In the genomic region with DNA sequence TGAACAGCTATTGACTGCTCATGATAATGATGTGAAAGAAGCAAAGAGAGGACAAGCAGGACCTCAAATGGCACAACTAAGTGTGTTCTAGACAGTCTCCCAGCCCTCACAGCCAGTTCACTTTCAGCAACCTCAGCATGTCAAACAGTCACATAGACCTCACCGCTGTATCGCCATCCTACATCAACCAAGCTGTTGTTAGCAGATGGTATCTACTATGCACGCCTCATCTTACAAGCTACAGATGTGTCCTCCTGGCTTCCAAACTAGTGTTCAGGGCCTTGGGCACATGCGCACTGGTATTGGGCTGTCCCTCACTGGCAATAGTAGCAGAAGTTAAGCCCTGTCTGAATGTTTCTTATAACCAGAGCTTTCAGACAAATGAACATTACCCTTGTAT, we compare ENCODE assay signal across 27 cellular contexts. TPM values are rescaled to one million over a fixed set of nuclear protein-coding genes. Genes with fewer than 3 reads are reported as not detected.
DNase-seq lines count a peak whose midpoint lies in the region; ATAC-seq and TF ChIP-seq lines count a peak whose summit lies in the region.
"Had no signal": no experiment of that assay in that cellular context is flagged by ENCODE, and none has a peak within 500 bp of the region (broad histone marks: within the 10 kb centered on the region; RNA-seq: fewer than 3 reads in every experiment).

No MANE protein-coding gene starts in this region.

- no peak overlapping the region for H2BK120ac ChIP-seq in trophoblast cell (ENCODE audit: insufficient read depth, low read length, poor library complexity)

- no peaks in the 10 kb centered on the region for H3K79me2 ChIP-seq in trophoblast cell (ENCODE audit: control insufficient read depth, insufficient read depth, low read length, poor library complexity)

- 91 to 93% methylated on average over 4 of the region's 4 CpGs for WGBS in heart right ventricle, 2 donors
- no CpG with 5 or more reads among the region's 4 CpGs for WGBS in trophoblast cell (ENCODE audit: extremely low coverage, insufficient coverage, insufficient read length)

- no peaks in the 10 kb centered on the region for H3K27me3 ChIP-seq in heart right ventricle
- no peaks in the 10 kb centered on the region for H3K27me3 ChIP-seq in trophoblast cell (ENCODE audit: insufficient read depth, low read length)
- H3K27me3 ChIP-seq: BLaER1 treated with 17β-estradiol and CSF1 and Interleukin-3, amounts not matched to agents 10 nM and 100 nM; MG63; neural progenitor cell had no signal

- peak overlapping the region; percentile 26 to 87 (median 80) for H3K27ac ChIP-seq in heart right ventricle
- no peak overlapping the region for H3K27ac ChIP-seq in trophoblast cell (ENCODE audit: low read depth, low read length)
- H3K27ac ChIP-seq: BLaER1 treated with 17β-estradiol and CSF1 and Interleukin-3, amounts not matched to agents 10 nM and 100 nM; neural progenitor cell; prostate gland had no signal

- no peak for TF ChIP-seq CTCF in heart right ventricle (IDR thresholded peaks at IDR 0.05)

- no peak overlapping the region for H4K91ac ChIP-seq in trophoblast cell (ENCODE audit: low read depth, low read length)

- no peaks in the 10 kb centered on the region for H3K79me1 ChIP-seq in trophoblast cell (ENCODE audit: low read length)

- no peak overlapping the region for H3K23ac ChIP-seq in trophoblast cell (ENCODE audit: low read length)

- H3K4ac ChIP-seq in trophoblast cell (ENCODE audit: low read depth, low read length), result no peak overlapping the region

- H3K4me3 ChIP-seq in heart right ventricle (no peak overlapping the region), trophoblast cell (ENCODE audit: low read depth, low read length) (no peak overlapping the region)
- H3K4me3 ChIP-seq: BLaER1 treated with 17β-estradiol and CSF1 and Interleukin-3, amounts not matched to agents 10 nM and 100 nM; MG63; neural progenitor cell; prostate gland; skin epidermis had no signal

- no peak overlapping the region for H3K4me2 ChIP-seq in trophoblast cell (ENCODE audit: low read length)
- H3K4me2 ChIP-seq: BLaER1 treated with 17β-estradiol and CSF1 and Interleukin-3, amounts not matched to agents 10 nM and 100 nM; neural progenitor cell had no signal

- peak; percentile 10 for DNase-seq in AG20443 (ENCODE audit: low spot score)
- DNase-seq in NCI-H446 treated with DMSO at 0.1 percent for 48 hours (lab: John Stamatoyannopoulos, UW), result peak; percentile 64
- DNase-seq in heart right ventricle, result no peak
- peak; percentile 14 to 28 for DNase-seq in trophoblast cell
- DNase-seq in SHP77 treated with DMSO at 0.1 percent for 48 hours (lab: John Stamatoyannopoulos, UW), result no peak
- no peak for DNase-seq in NCI-H1930 (lab: John Stamatoyannopoulos, UW)
- DNase-seq in NCI-H2081 (lab: John Stamatoyannopoulos, UW), result no peak
- no peak for DNase-seq in occipital lobe (lab: John Stamatoyannopoulos, UW)
- DNase-seq: ACHN; activated CD4-positive, CD25-positive, alpha-beta regulatory T cell treated with anti-CD3 and anti-CD28 coated beads, Interleukin-2, amount 50 U/mL, for 72 hours; activated CD8-positive, alpha-beta T cell treated with anti-CD3 and anti-CD28 coated beads for 36 hours; activated effector memory CD4-positive, alpha-beta T cell treated with anti-CD3 and anti-CD28 coated beads, Interleukin-2, amount 50 U/mL, for 16 hours; activated naive CD8-positive, alpha-beta T cell treated with anti-CD3 and anti-CD28 coated beads, Interleukin-2, amount 10 ng/mL, durations not matched to agents 7 days and 5 days; Calu3; effector CD8-positive, alpha-beta T cell; KBM-7; mammary epithelial cell; MG63; NCI-H1417 treated with DMSO at 0.1 percent for 48 hours; NCI-H524 treated with DMSO at 0.1 percent for 48 hours; stimulated activated CD4-positive, alpha-beta T cell treated with anti-CD3 and anti-CD28 coated beads, Interleukin-1b, Interleukin-23, amount 100 ng/mL, for 48 hours; T-helper 1 cell had no signal

- H2AFZ ChIP-seq in trophoblast cell (ENCODE audit: insufficient read depth, low read length, poor library complexity), result no peak overlapping the region
- H2AFZ ChIP-seq: neural progenitor cell had no signal

- no peak overlapping the region for H3K18ac ChIP-seq in trophoblast cell (ENCODE audit: low read length)

- intact Hi-C loops in heart right ventricle (cut with DNase I), result loop anchor here in 1 of 10 donors (2.0 kb wide), 1 partner anchor 28 kb away; a partner anchor contains a TSS

- peaks cover 0 to 9% (median 0%) of the 10 kb centered on the region in 11 donors for H3K9me3 ChIP-seq in heart right ventricle
- peaks cover 2% of the 10 kb centered on the region for H3K9me3 ChIP-seq in trophoblast cell (ENCODE audit: insufficient read depth, low read depth, low read length)
- H3K9me3 ChIP-seq: prostate gland had no signal

- no peak overlapping the region for H4K12ac ChIP-seq in trophoblast cell (ENCODE audit: low read depth, low read length)

- no peak overlapping the region for H2AK5ac ChIP-seq in trophoblast cell (ENCODE audit: low read length)

- no peak overlapping the region for H2BK12ac ChIP-seq in trophoblast cell (ENCODE audit: low read length)

- H3K9ac ChIP-seq in trophoblast cell (ENCODE audit: low read length), result no peak overlapping the region
- H3K9ac ChIP-seq: BLaER1 treated with 17β-estradiol and CSF1 and Interleukin-3, amounts not matched to agents 10 nM and 100 nM; neural progenitor cell had no signal

- no peak overlapping the region for H3K14ac ChIP-seq in trophoblast cell (ENCODE audit: low read length)

- H3K36me3 ChIP-seq in heart right ventricle, result no peaks in the 10 kb centered on the region
- peaks cover 2 to 5% of the 10 kb centered on the region in 2 experiments for H3K36me3 ChIP-seq in trophoblast cell (ENCODE audit: control insufficient read depth in 1 of 2, insufficient read depth in 2 of 2, low read length in 2 of 2)
- H3K36me3 ChIP-seq: MG63, neural progenitor cell, prostate gland had no signal

- H2BK5ac ChIP-seq in trophoblast cell (ENCODE audit: low read depth, low read length, poor library complexity), result no peak overlapping the region

- peak in 7 of 8 donors; percentile 4 to 32 (median 18) for ATAC-seq in heart right ventricle
- ATAC-seq: activated CD8-positive, alpha-beta T cell treated with anti-CD3 and anti-CD28 coated beads for 36 hours; Panc1 had no signal

- no peak overlapping the region for H4K8ac ChIP-seq in trophoblast cell (ENCODE audit: low read depth, low read length)

- H3K4me1 ChIP-seq in heart right ventricle (peaks cover 4 to 28% (median 13%) of the 10 kb centered on the region in 9 donors), trophoblast cell (ENCODE audit: control insufficient read depth in 1 of 2, insufficient read depth in 2 of 2, low read length in 2 of 2) (peaks cover 2% of the 10 kb centered on the region in 2 experiments)
- H3K4me1 ChIP-seq: neural progenitor cell, prostate gland had no signal

RNA-seq across cellular contexts. Expression of a gene that starts 28.4 kb away (rescaled TPM):
- total RNA-seq in heart right ventricle (10 to 100 TPM; 20.5 to 46.2 (median 27.4) TPM), occipital lobe (76.0 TPM)
- 1 to 10 TPM; 4.6 to 5.0 TPM for polyA plus RNA-seq in heart right ventricle
- 17.8 and 20.6 TPM in 2 replicates for polyA plus RNA-seq in trophoblast cell (2013)

Comparison
In these comparisons a context has a peak if more than half of its experiments do, and no peak if none do; other contexts are left out.
1. DNase-seq: peak in AG20443 (single experiment), NCI-H446 treated with DMSO at 0.1 percent for 48 hours (single experiment) and trophoblast cell (2 of 2); none in heart right ventricle (0 of 2), SHP77 treated with DMSO at 0.1 percent for 48 hours (single experiment), NCI-H1930 (0 of 2), NCI-H2081 (0 of 2) and occipital lobe (single experiment).